Comparison of ENCODE assay signal across 22 cellular contexts in the genomic region with DNA sequence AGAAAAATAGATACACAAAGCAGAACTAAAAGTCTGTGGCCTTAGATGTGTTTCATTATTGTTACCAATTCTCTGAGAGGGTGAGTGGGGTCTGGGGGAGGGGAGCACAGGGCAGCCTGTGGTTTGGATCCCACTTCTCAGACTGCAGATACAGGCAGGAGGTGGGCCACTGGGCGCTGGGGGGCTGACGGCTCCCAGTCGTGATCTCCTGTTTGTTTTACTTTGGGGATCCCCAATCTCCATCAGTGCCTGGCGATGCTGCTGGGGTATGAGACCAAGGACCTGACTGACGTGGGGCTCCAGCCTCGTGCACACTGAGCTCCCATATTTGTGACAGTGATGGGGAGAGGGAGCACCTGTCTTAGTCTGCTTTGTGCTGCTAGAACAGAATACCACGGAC. TPM values are rescaled to one million over a fixed set of nuclear protein-coding genes. Genes with fewer than 3 reads are reported as not detected.
"Had no signal": no experiment of that assay in that cellular context is flagged by ENCODE, and none has a peak within 500 bp of the region (broad histone marks: within the 10 kb centered on the region; RNA-seq: fewer than 3 reads in every experiment).

No MANE protein-coding gene starts in this region.

- DNase-seq: caudate nucleus; effector CD4-positive, alpha-beta T cell; endodermal cell; erythroblast; gastrocnemius medialis; hypothalamus; left cardiac atrium; ovary; stimulated activated CD4-positive, alpha-beta T cell treated with anti-CD3 and anti-CD28 coated beads, Interleukin-12 subunit alpha, Interleukin-12 subunit beta, amount 100 ng/mL, for 4 hours; testis had no signal

- H3K9me3 ChIP-seq: colonic mucosa, gastrocnemius medialis, heart right ventricle, neutrophil, ovary, testis, tibial nerve had no signal

- H3K4me3 Mint-ChIP-seq: endodermal cell; natural killer cell treated with Interleukin-12 subunit alpha and Interleukin-12 subunit beta and Interleukin-15 and Interleukin-18, amount 100 ng/mL, for 72 hours; stimulated activated naive CD8-positive, alpha-beta T cell treated with anti-CD3 and anti-CD28 coated beads, Interleukin-15, Interleukin-2, amounts not matched to agents 100 ng/mL and 50 ng/mL, for 24 hours had no signal

- H3K36me3 ChIP-seq: colonic mucosa, gastrocnemius medialis, heart right ventricle, neutrophil, ovary, tibial nerve had no signal

- H3K4me3 ChIP-seq: colonic mucosa, gastrocnemius medialis, heart right ventricle, ovary, testis, tibial nerve had no signal

- H3K27ac ChIP-seq: colonic mucosa, gastrocnemius medialis, neutrophil, ovary, testis, tibial nerve had no signal

- H3K27ac Mint-ChIP-seq: endodermal cell; natural killer cell treated with Interleukin-12 subunit alpha and Interleukin-12 subunit beta and Interleukin-15 and Interleukin-18, amount 100 ng/mL, for 72 hours; progenitor cell of endocrine pancreas; stimulated activated naive CD8-positive, alpha-beta T cell treated with anti-CD3 and anti-CD28 coated beads, Interleukin-15, Interleukin-2, amounts not matched to agents 100 ng/mL and 50 ng/mL, for 24 hours had no signal

- H3K9me3 Mint-ChIP-seq: endodermal cell; natural killer cell treated with Interleukin-12 subunit alpha and Interleukin-12 subunit beta and Interleukin-15 and Interleukin-18, amount 100 ng/mL, for 72 hours; stimulated activated naive CD8-positive, alpha-beta T cell treated with anti-CD3 and anti-CD28 coated beads, Interleukin-15, Interleukin-2, amounts not matched to agents 100 ng/mL and 50 ng/mL, for 24 hours had no signal

- ATAC-seq: gastrocnemius medialis; natural killer cell treated with Interleukin-12 subunit alpha and Interleukin-12 subunit beta and Interleukin-15 and Interleukin-18, amount 100 ng/mL, for 72 hours had no signal

- H3K36me3 Mint-ChIP-seq: natural killer cell treated with Interleukin-12 subunit alpha and Interleukin-12 subunit beta and Interleukin-15 and Interleukin-18, amount 100 ng/mL, for 72 hours had no signal

- H3K27me3 ChIP-seq: colonic mucosa, gastrocnemius medialis, neutrophil, ovary, testis, tibial nerve had no signal

- H3K27me3 Mint-ChIP-seq: stimulated activated naive CD8-positive, alpha-beta T cell treated with anti-CD3 and anti-CD28 coated beads, Interleukin-15, Interleukin-2, amounts not matched to agents 100 ng/mL and 50 ng/mL, for 24 hours had no signal

RNA-seq across cellular contexts. Expression of gene EDAR, which starts 54.9 kb away (rescaled TPM):
- total RNA-seq: cerebellum; endodermal cell; endothelial cell of umbilical vein; fibroblast of villous mesenchyme; gastrocnemius medialis; myocyte; natural killer cell treated with Interleukin-12 subunit alpha and Interleukin-12 subunit beta and Interleukin-15 and Interleukin-18, amount 100 ng/mL, for 72 hours had no signal
- polyA plus RNA-seq: endothelial cell of umbilical vein, heart right ventricle, right cardiac atrium had no signal
